Comparison of ENCODE assay signal across 9 cellular contexts in the genomic region with DNA sequence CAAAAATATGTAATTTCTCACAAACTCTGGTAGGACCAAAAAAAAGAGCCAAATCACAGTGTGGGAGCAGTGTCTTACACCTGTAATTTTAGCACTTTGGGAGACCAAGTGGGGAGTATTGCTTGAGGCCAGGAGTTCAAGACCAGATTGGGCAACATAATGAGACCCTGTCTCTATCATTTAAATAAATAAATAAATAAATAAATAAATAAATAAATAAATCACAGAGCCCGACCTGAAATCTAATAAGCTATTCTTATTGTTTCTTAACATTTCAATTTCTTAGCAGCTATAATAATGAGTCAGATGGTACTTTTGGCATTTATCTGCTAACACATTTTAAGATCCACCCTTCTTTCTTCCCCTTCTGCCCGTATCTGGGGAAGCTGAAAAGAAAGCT.
"Had no signal": no experiment of that assay in that cellular context is flagged by ENCODE, and none has a peak within 500 bp of the region (broad histone marks: within the 10 kb centered on the region; RNA-seq: fewer than 3 reads in every experiment).

No MANE protein-coding gene starts in this region.

- ATAC-seq: HCT116, K562 had no signal

- FAIRE-seq: HTR-8/SVneo, K562 had no signal

- H3K9me3 ChIP-seq: HAP-1 had no signal

- H3K9ac ChIP-seq: GM23248 had no signal

- H2AFZ ChIP-seq: GM23248 had no signal

- H3K4me3 ChIP-seq: GM23248, HAP-1, K562 had no signal

- H3K27ac ChIP-seq: GM23248 had no signal

- H3K36me3 ChIP-seq: HAP-1 had no signal

- DNase-seq: GM23248, GOT3, H7, IMR-90, KG1 had no signal
